ENCODE assay signal across 20 cellular contexts in genomic region chr11:125226701-125227100, GRCh38.
A peak's percentile ranks its signal among the peaks of the same experiment; 100 is the strongest.
DNase-seq lines count a peak whose midpoint lies in the region; ATAC-seq and TF ChIP-seq lines count a peak whose summit lies in the region.
"Had no signal": no experiment of that assay in that cellular context is flagged by ENCODE, and none has a peak within 500 bp of the region (broad histone marks: within the 10 kb centered on the region; RNA-seq: fewer than 3 reads in every experiment).

No MANE protein-coding gene starts in this region.

- H3K36me3 Mint-ChIP-seq in brain: no peaks in the 10 kb centered on the region
- H3K36me3 Mint-ChIP-seq: CD4-positive, CD25-positive, alpha-beta regulatory T cell; CD8-positive, alpha-beta memory T cell had no signal

- H3K4me3 ChIP-seq in mesenchymal stem cell (ENCODE audit: insufficient read depth in 1 of 2, low read depth in 1 of 2, low read length in 2 of 2): no peak overlapping the region
- H3K4me3 ChIP-seq: GM12878, GM23248, HAP-1 had no signal

- no peak overlapping the region for H3K23ac ChIP-seq in mesenchymal stem cell (ENCODE audit: low read length in 2 of 2)

- H3K27me3 Mint-ChIP-seq in brain: no peaks in the 10 kb centered on the region

- no peak overlapping the region for H4K8ac ChIP-seq in mesenchymal stem cell (ENCODE audit: low read length)

- no peak overlapping the region for H3K18ac ChIP-seq in mesenchymal stem cell (ENCODE audit: low read depth in 1 of 2, low read length in 2 of 2)

- H3K9me3 ChIP-seq in mesenchymal stem cell (ENCODE audit: control insufficient read depth, low read length): no peaks in the 10 kb centered on the region
- H3K9me3 ChIP-seq: BE2C, HAP-1 had no signal

- WGBS in mesenchymal stem cell: 87% methylated on average over 3 of the region's 4 CpGs

- H4K91ac ChIP-seq in mesenchymal stem cell (ENCODE audit: low read length): no peak overlapping the region

- H3K4me2 ChIP-seq in mesenchymal stem cell (ENCODE audit: low read length, poor library complexity, severe bottlenecking): no peak overlapping the region

- H3K9me3 Mint-ChIP-seq in brain: no peaks in the 10 kb centered on the region

- H2BK5ac ChIP-seq in mesenchymal stem cell (ENCODE audit: low read depth, low read length, poor library complexity, severe bottlenecking): no peak overlapping the region

- peaks cover 56% of the 10 kb centered on the region for H3K79me1 ChIP-seq in mesenchymal stem cell (replicated peaks; ENCODE audit: low read length, poor library complexity, severe bottlenecking)

- H3K4me1 Mint-ChIP-seq in brain: peaks cover 71% of the 10 kb centered on the region
- H3K4me1 Mint-ChIP-seq: CD4-positive, CD25-positive, alpha-beta regulatory T cell; CD8-positive, alpha-beta memory T cell had no signal

- no peak overlapping the region for H2BK15ac ChIP-seq in mesenchymal stem cell (ENCODE audit: low read depth, poor library complexity, severe bottlenecking)

- H3K27me3 ChIP-seq in mesenchymal stem cell (ENCODE audit: control insufficient read depth in 1 of 2, insufficient read depth in 1 of 2, low read length in 2 of 2): peaks cover 0 to 29% of the 10 kb centered on the region in 2 experiments

- H3K27ac Mint-ChIP-seq in brain: peak overlapping the region in 3 of 5 experiments; percentile 13 to 38 (median 32)
- H3K27ac Mint-ChIP-seq: CD8-positive, alpha-beta memory T cell had no signal

- peaks cover 41% of the 10 kb centered on the region for H3K4me1 ChIP-seq in mesenchymal stem cell (ENCODE audit: control insufficient read depth, insufficient read depth, low read depth, low read length)
- H3K4me1 ChIP-seq: BE2C, HAP-1 had no signal

- ATAC-seq in left cardiac atrium (peak; percentile 25 to 73), sciatic nerve (peak; percentile 33), HG03159 (IDR thresholded peaks at IDR 0.05; ENCODE audit: unreplicated experiment) (no peak)
- ATAC-seq: GM12878 had no signal

- H3K4me3 Mint-ChIP-seq in brain: no peak overlapping the region
- H3K4me3 Mint-ChIP-seq: CD4-positive, CD25-positive, alpha-beta regulatory T cell; CD8-positive, alpha-beta memory T cell had no signal

- no peak overlapping the region for H3K9ac ChIP-seq in mesenchymal stem cell (ENCODE audit: low read length)
- H3K9ac ChIP-seq: GM23248 had no signal

- DNase-seq in left cardiac atrium: no peak
- no peak for DNase-seq in mesenchymal stem cell
- DNase-seq in sciatic nerve (ENCODE audit: low spot score): no peak
- no peak for DNase-seq in caudate nucleus (lab: John Stamatoyannopoulos, UW)
- DNase-seq: ACHN; BE2C; C1 segment of cervical spinal cord; CD4-positive, CD25-positive, alpha-beta regulatory T cell; CD8-positive, alpha-beta memory T cell; COR-L47; DMS 273 treated with DMSO at 0.1 percent for 48 hours; DMS53; DND-41; EL; GM23248 had no signal

- no peak overlapping the region for H2AFZ ChIP-seq in mesenchymal stem cell (ENCODE audit: low read depth, low read length)
- H2AFZ ChIP-seq: GM23248 had no signal

- H3K14ac ChIP-seq in mesenchymal stem cell (ENCODE audit: low read length in 2 of 2): no peak overlapping the region

- H3K4ac ChIP-seq in mesenchymal stem cell (ENCODE audit: low read depth in 1 of 2, low read length in 2 of 2): no peak overlapping the region

- H3K36me3 ChIP-seq in mesenchymal stem cell (ENCODE audit: control insufficient read depth in 1 of 2, insufficient read depth in 2 of 2, low read depth in 1 of 2, low read length in 2 of 2): peaks cover 0 to 26% of the 10 kb centered on the region in 2 experiments
- H3K36me3 ChIP-seq: BE2C, HAP-1 had no signal

- peak overlapping the region; percentile 37 for H2AK5ac ChIP-seq in mesenchymal stem cell (ENCODE audit: low read length, severe bottlenecking)

- intact Hi-C loops in left cardiac atrium (cut with DNase I) (no loop called here), sciatic nerve (cut with DNase I) (no loop called here)

- H2BK12ac ChIP-seq in mesenchymal stem cell (ENCODE audit: low read length in 2 of 2): no peak overlapping the region

- TF ChIP-seq CTCF in brain (conservative IDR thresholded peaks at IDR 0.05): no peak

- H3K27ac ChIP-seq in mesenchymal stem cell (ENCODE audit: low read length, poor library complexity, severe bottlenecking): no peak overlapping the region
- H3K27ac ChIP-seq in caudate nucleus (ENCODE audit: low read depth, low read length): no peak overlapping the region
- H3K27ac ChIP-seq: GM23248, HL-60 had no signal

- no peak overlapping the region for H2BK120ac ChIP-seq in mesenchymal stem cell (ENCODE audit: low read depth, low read length)
